ENCODE assay signal across 19 cellular contexts in genomic region chrX:154012336-154012991, GRCh38. TPM values are rescaled to one million over a fixed set of nuclear protein-coding genes. Genes with fewer than 3 reads are reported as not detected.
DNase-seq lines count a peak whose midpoint lies in the region; ATAC-seq, FAIRE-seq and TF ChIP-seq lines count a peak whose summit lies in the region.
"Had no signal": no experiment of that assay in that cellular context is flagged by ENCODE, and none has a peak within 500 bp of the region (broad histone marks: within the 10 kb centered on the region; RNA-seq: fewer than 3 reads in every experiment).

No MANE protein-coding gene starts in this region.

- TF ChIP-seq EP300 in HepG2 (IDR thresholded peaks at IDR 0.05; ENCODE audit: low read depth in 2 of 2, low read length in 2 of 2) (peak in 1 of 2 experiments; percentile 41; a peak in 1 of 4 replicates), HepG2 (CRISPR knock-in tag; IDR thresholded peaks at IDR 0.05; ENCODE audit: borderline replicate concordance) (0 out of 2 replicates have a peak, but pooled peaks have one; percentile 34)

- H4K20me1 ChIP-seq in HepG2 (ENCODE audit: insufficient read depth, low read length), result no peaks in the 10 kb centered on the region
- peaks cover 5% of the 10 kb centered on the region for H4K20me1 ChIP-seq in osteoblast (ENCODE audit: insufficient read depth, low read length)

- no peak for TF ChIP-seq CTCF in HepG2 (CRISPR knock-in tag; IDR thresholded peaks at IDR 0.05)
- no peak for TF ChIP-seq CTCF in right lobe of liver (IDR thresholded peaks at IDR 0.05)
- TF ChIP-seq CTCF in osteoblast (IDR thresholded peaks at IDR 0.05; ENCODE audit: extremely low read depth, low read depth, low read length), result no peak

- H3K4me2 ChIP-seq in HepG2 (ENCODE audit: low read depth, low read length) (peak overlapping the region; percentile 51), osteoblast (ENCODE audit: insufficient read depth, low read length) (no peak overlapping the region)
- H3K4me2 ChIP-seq: A549 had no signal

- H3K4me3 ChIP-seq in HepG2 (replicated peaks in 1 of 3; ENCODE audit: insufficient read depth in 1 of 3, low read depth in 2 of 3, low read length in 3 of 3) (peak overlapping the region in 1 of 3 experiments; percentile 37; a peak in 2 of 6 replicates), right lobe of liver (no peak overlapping the region), duodenal mucosa (ENCODE audit: low read depth in 1 of 2, low read length in 2 of 2) (no peak overlapping the region), osteoblast (ENCODE audit: insufficient read depth, low read length) (no peak overlapping the region)
- H3K4me3 ChIP-seq: A549, thyroid gland had no signal

- no peaks in the 10 kb centered on the region for H3K79me2 ChIP-seq in HepG2 (ENCODE audit: insufficient read depth, low read length)
- peaks cover 22% of the 10 kb centered on the region for H3K79me2 ChIP-seq in osteoblast (ENCODE audit: insufficient read depth, low read length)

- no peaks in the 10 kb centered on the region for H3K27me3 ChIP-seq in HepG2 (ENCODE audit: control insufficient read depth in 1 of 2, insufficient read depth in 2 of 2, low read length in 2 of 2)
- no peaks in the 10 kb centered on the region for H3K27me3 ChIP-seq in right lobe of liver
- H3K27me3 ChIP-seq in duodenal mucosa (ENCODE audit: control insufficient read depth in 1 of 2, insufficient read depth in 2 of 2, low read length in 2 of 2), result no peaks in the 10 kb centered on the region
- no peaks in the 10 kb centered on the region for H3K27me3 ChIP-seq in osteoblast (ENCODE audit: insufficient read depth, low read length)
- H3K27me3 ChIP-seq: thyroid gland had no signal

- FAIRE-seq in HepG2 (lab: Jason Lieb, UNC), result peak; percentile 97
- FAIRE-seq: A549, G401.6 had no signal

- no peak for TF ChIP-seq POLR2A in HepG2 (IDR thresholded peaks at IDR 0.05; ENCODE audit: insufficient read depth in 1 of 2, low read depth in 2 of 2, low read length in 2 of 2)
- no peak for TF ChIP-seq POLR2A in right lobe of liver (IDR thresholded peaks at IDR 0.05)

- H3K9me3 ChIP-seq in HepG2 (ENCODE audit: low read length) (no peaks in the 10 kb centered on the region), right lobe of liver (no peaks in the 10 kb centered on the region), duodenal mucosa (ENCODE audit: control insufficient read depth in 1 of 2, low read length in 2 of 2) (no peaks in the 10 kb centered on the region), osteoblast (ENCODE audit: low read depth, low read length) (no peaks in the 10 kb centered on the region)
- H3K9me3 ChIP-seq: A549, thyroid gland had no signal

- peak overlapping the region; percentile 47 for H3K9ac ChIP-seq in HepG2 (ENCODE audit: insufficient read depth, low read depth, low read length)
- H3K9ac ChIP-seq in duodenal mucosa (ENCODE audit: low read depth in 1 of 2, low read length in 2 of 2), result no peak overlapping the region

- DNase-seq in HepG2 (ENCODE audit: low spot score) (peak; percentile 72), right lobe of liver (no peak), osteoblast (ENCODE audit: insufficient read length, low spot score, missing footprints) (peak; percentile 58), NCI-H748 treated with DMSO at 0.1 percent for 48 hours (lab: John Stamatoyannopoulos, UW) (no peak), HPDE6-E6E7 (ENCODE audit: extremely low spot score) (no peak)
- DNase-seq: activated CD8-positive, alpha-beta memory T cell treated with anti-CD3 and anti-CD28 coated beads, Interleukin-2, amount 10 ng/mL, durations not matched to agents 7 days and 5 days; activated gamma-delta T cell; HCEC 1CT; SHP77 treated with DMSO at 0.1 percent for 48 hours; stimulated activated CD4-positive, alpha-beta T cell treated with anti-CD3 and anti-CD28 coated beads, Interleukin-1b, Interleukin-23, amount 100 ng/mL, for 48 hours; T-helper 17 cell; thyroid gland had no signal

- intact Hi-C loops in HepG2 (cut with micrococcal nuclease; ENCODE audit: unreplicated experiment) (loop anchor here (2.0 to 5.0 kb wide), 2 partner anchors 40 kb away; partner anchors contain the start of gene TMEM187), right lobe of liver (cut with DNase I) (no loop called here)

- ATAC-seq in HepG2, result peak; percentile 71
- no peak for ATAC-seq in right lobe of liver
- no peak for ATAC-seq in HG03097 (IDR thresholded peaks at IDR 0.05; ENCODE audit: low FRiP score, unreplicated experiment)
- ATAC-seq in GM19324 (IDR thresholded peaks at IDR 0.05; ENCODE audit: low FRiP score, unreplicated experiment), result no peak
- ATAC-seq: A549; activated CD4-positive, CD25-positive, alpha-beta regulatory T cell treated with anti-CD3 and anti-CD28 coated beads, Interleukin-2, amount 50 U/mL, for 24 hours; activated CD8-positive, alpha-beta memory T cell treated with anti-CD3 and anti-CD28 coated beads, Interleukin-2, amount 10 ng/mL, durations not matched to agents 7 days and 5 days; natural killer cell treated with Interleukin-12 subunit alpha and Interleukin-12 subunit beta and Interleukin-15 and Interleukin-18, amount 100 ng/mL, for 72 hours; T-helper 17 cell had no signal

- H3K27ac ChIP-seq in HepG2 (ENCODE audit: extremely low read length, insufficient read depth, low read length), result peak overlapping the region; percentile 81
- H3K27ac ChIP-seq in right lobe of liver, result no peak overlapping the region
- H3K27ac ChIP-seq in duodenal mucosa (ENCODE audit: low read depth, low read length), result peak overlapping the region; percentile 10
- H3K27ac ChIP-seq in osteoblast (ENCODE audit: low read depth, low read length), result no peak overlapping the region
- H3K27ac ChIP-seq: thyroid gland had no signal

- CTCF ChIA-PET in HepG2 (lab: Yijun Ruan, JAX; ENCODE audit: low intra/inter-chr PET ratio, low total read pairs), result no interaction called here

- BruUV-seq in HepG2 (replicated peaks; lab: Mats Ljungman, UMichigan), result no TSS peak

- H3K4me1 ChIP-seq in HepG2 (ENCODE audit: insufficient read depth, low read length) (peaks cover 43% of the 10 kb centered on the region), right lobe of liver (peaks cover 0 to 4% (median 0%) of the 10 kb centered on the region in 4 donors), duodenal mucosa (ENCODE audit: control insufficient read depth in 1 of 2, insufficient read depth in 2 of 2, low read length in 2 of 2) (peaks cover 10 to 38% of the 10 kb centered on the region in 2 donors), osteoblast (ENCODE audit: insufficient read depth, low read length) (no peaks in the 10 kb centered on the region)

- no peak for TF ChIP-seq RAD21 in HepG2 (CRISPR knock-in tag; IDR thresholded peaks at IDR 0.05)

- POLR2A ChIA-PET in HepG2 (lab: Yijun Ruan, JAX), result interaction anchor here (0.7 to 3.7 kb wide), 10 partner anchors 9 to 218 kb away, joined by 3 to 54 read pairs (median 4); partner anchors contain the start of genes HCFC1, IDH3G, SSR4 and TMEM187

- H2AFZ ChIP-seq in HepG2 (ENCODE audit: low read length) (no peak overlapping the region), osteoblast (ENCODE audit: low read length) (no peak overlapping the region)

- in situ Hi-C loops in HepG2 (cut with HindIII; ENCODE audit: extremely low pct_ligation_motif_present, low pct_unique_long_range_greater_than_20kb), result loop anchor here (5.0 kb wide), 2 partner anchors 40 kb away; partner anchors contain the start of genes HCFC1 and TMEM187

- H3K36me3 ChIP-seq in HepG2 (replicated peaks in 1 of 2; ENCODE audit: control insufficient read depth in 1 of 2, insufficient read depth in 2 of 2, low read length in 2 of 2) (peaks cover 0 to 4% of the 10 kb centered on the region in 2 experiments; a peak in 1 of 5 replicates), right lobe of liver (peaks cover 0 to 5% (median 0%) of the 10 kb centered on the region in 4 donors), duodenal mucosa (ENCODE audit: control insufficient read depth in 1 of 2, insufficient read depth in 2 of 2, low read length in 2 of 2) (peaks cover 13 to 30% of the 10 kb centered on the region in 2 donors), osteoblast (ENCODE audit: insufficient read depth, low read length) (peaks cover 45% of the 10 kb centered on the region)
- H3K36me3 ChIP-seq: thyroid gland had no signal

- WGBS in HepG2 (ENCODE audit: low lambda C conversion rate), result no CpG with 5 or more reads among the region's 17 CpGs
- no CpG with 5 or more reads among the region's 17 CpGs for WGBS in right lobe of liver (ENCODE audit: insufficient coverage, low coverage, low lambda C conversion rate, missing lambda C conversion rate)

RNA-seq across cellular contexts. Expression of gene IRAK1, which starts 7.2 kb away (rescaled TPM):
- total RNA-seq in HepG2 (2016; rRNA removed; fragmentation: Illumina TruSeq; extraction: Trizol), result 69.8 and 77.3 TPM in 2 replicates
- 104 and 121 TPM in 2 replicates for total RNA-seq in HepG2 (2016; cell fraction: cytosol; rRNA removed; fragmentation: Illumina TruSeq; extraction: Trizol; ENCODE audit: low read depth)
- 57.7 and 81.1 TPM in 2 replicates for total RNA-seq in HepG2 (2016; cell fraction: insoluble cytoplasmic fraction; rRNA removed; fragmentation: Illumina TruSeq; extraction: Trizol)
- 244 and 255 TPM in 2 replicates for total RNA-seq in HepG2 (2016; cell fraction: membrane; rRNA removed; fragmentation: Illumina TruSeq; extraction: Trizol)
- 35.1 and 36.4 TPM in 2 replicates for total RNA-seq in HepG2 (2016; cell fraction: nucleus; rRNA removed; fragmentation: Illumina TruSeq; extraction: Trizol)
- 57.7 and 83.5 TPM in 2 replicates for polyA plus RNA-seq in HepG2 (2011; rRNA removed)
- polyA plus RNA-seq in HepG2 (2011; cell fraction: cytosol; rRNA removed), result 47.6 and 67.3 TPM in 2 replicates
- 59.5 and 63.5 TPM in 2 replicates for polyA plus RNA-seq in HepG2 (2011; cell fraction: nucleus; rRNA removed)
- polyA plus RNA-seq in HepG2 (2012), result 65.5 and 87.1 TPM in 2 replicates
- polyA plus RNA-seq in HepG2 (2016; cell fraction: cytosol; fragmentation: Illumina TruSeq; extraction: Trizol; ENCODE audit: low read depth), result 148 and 150 TPM in 2 replicates
- polyA plus RNA-seq in HepG2 (2016; cell fraction: insoluble cytoplasmic fraction; fragmentation: Illumina TruSeq; extraction: Trizol; ENCODE audit: low read depth), result 80.3 and 99.3 TPM in 2 replicates
- polyA plus RNA-seq in HepG2 (2016; cell fraction: membrane; fragmentation: Illumina TruSeq; extraction: Trizol; ENCODE audit: low read depth), result 244 and 277 TPM in 2 replicates
- 93.5 and 94.6 TPM in 2 replicates for polyA plus RNA-seq in HepG2 (2016; cell fraction: nucleus; fragmentation: Illumina TruSeq; extraction: Trizol; ENCODE audit: insufficient read depth, low read depth)
- polyA minus RNA-seq in HepG2 (2011; rRNA and poly(A)+ RNA removed; ENCODE audit: low replicate concordance), result 195 and 354 TPM in 2 replicates
- polyA minus RNA-seq in HepG2 (2011; cell fraction: cytosol; rRNA and poly(A)+ RNA removed), result 79.8 and 83.1 TPM in 2 replicates
- polyA minus RNA-seq in HepG2 (2011; cell fraction: nucleus; rRNA and poly(A)+ RNA removed), result 16.6 and 21.8 TPM in 2 replicates
- total RNA-seq in right lobe of liver, result 10 to 100 TPM; 27.4 to 77.7 (median 41.4) TPM
- total RNA-seq in osteoblast, result 99.5 and 100 TPM in 2 replicates

RNA-seq across cellular contexts. Expression of gene TMEM187, which starts 39.9 kb away (rescaled TPM):
- total RNA-seq in HepG2 (2016; rRNA removed; fragmentation: Illumina TruSeq; extraction: Trizol) (1.7 and 2.2 TPM in 2 replicates), right lobe of liver (10 to 100 TPM in 1 of 6 experiments, 1 to 10 TPM in 5; 3.8 to 10.3 (median 5.9) TPM), osteoblast (6.9 and 8.5 TPM in 2 replicates)
- 0.40 and 0.53 TPM in 2 replicates for total RNA-seq in HepG2 (2016; cell fraction: cytosol; rRNA removed; fragmentation: Illumina TruSeq; extraction: Trizol; ENCODE audit: low read depth)
- total RNA-seq in HepG2 (2016; cell fraction: insoluble cytoplasmic fraction; rRNA removed; fragmentation: Illumina TruSeq; extraction: Trizol), result 2.0 and 3.2 TPM in 2 replicates
- 1.1 and 1.3 TPM in 2 replicates for total RNA-seq in HepG2 (2016; cell fraction: membrane; rRNA removed; fragmentation: Illumina TruSeq; extraction: Trizol)
- 2.5 and 3.6 TPM in 2 replicates for total RNA-seq in HepG2 (2016; cell fraction: nucleus; rRNA removed; fragmentation: Illumina TruSeq; extraction: Trizol)
- 6.2 and 6.7 TPM in 2 replicates for polyA plus RNA-seq in HepG2 (2011; rRNA removed)
- 7.0 and 11.0 TPM in 2 replicates for polyA plus RNA-seq in HepG2 (2011; cell fraction: cytosol; rRNA removed)
- 4.7 and 4.8 TPM in 2 replicates for polyA plus RNA-seq in HepG2 (2011; cell fraction: nucleus; rRNA removed)
- polyA plus RNA-seq in HepG2 (2012), result 5.0 and 5.4 TPM in 2 replicates
- polyA plus RNA-seq in HepG2 (2016; cell fraction: cytosol; fragmentation: Illumina TruSeq; extraction: Trizol; ENCODE audit: low read depth), result 0.63 and 0.91 TPM in 2 replicates
- 1.3 and 2.0 TPM in 2 replicates for polyA plus RNA-seq in HepG2 (2016; cell fraction: insoluble cytoplasmic fraction; fragmentation: Illumina TruSeq; extraction: Trizol; ENCODE audit: low read depth)
- polyA plus RNA-seq in HepG2 (2016; cell fraction: membrane; fragmentation: Illumina TruSeq; extraction: Trizol; ENCODE audit: low read depth), result 0.69 and 1.2 TPM in 2 replicates
- polyA plus RNA-seq in HepG2 (2016; cell fraction: nucleus; fragmentation: Illumina TruSeq; extraction: Trizol; ENCODE audit: insufficient read depth, low read depth), result 3.0 and 3.8 TPM in 2 replicates
- polyA minus RNA-seq in HepG2 (2011; rRNA and poly(A)+ RNA removed; ENCODE audit: low replicate concordance), result 9.2 and 13.1 TPM in 2 replicates
- 3.5 and 3.7 TPM in 2 replicates for polyA minus RNA-seq in HepG2 (2011; cell fraction: cytosol; rRNA and poly(A)+ RNA removed)
- polyA minus RNA-seq in HepG2 (2011; cell fraction: nucleus; rRNA and poly(A)+ RNA removed), result 1.4 and 3.5 TPM in 2 replicates

RNA-seq across cellular contexts. Expression of gene HCFC1, which starts 40.8 kb away (rescaled TPM):
- 17.8 and 24.0 TPM in 2 replicates for total RNA-seq in HepG2 (2016; rRNA removed; fragmentation: Illumina TruSeq; extraction: Trizol)
- total RNA-seq in HepG2 (2016; cell fraction: cytosol; rRNA removed; fragmentation: Illumina TruSeq; extraction: Trizol; ENCODE audit: low read depth), result 3.1 and 3.2 TPM in 2 replicates
- 18.3 and 20.3 TPM in 2 replicates for total RNA-seq in HepG2 (2016; cell fraction: insoluble cytoplasmic fraction; rRNA removed; fragmentation: Illumina TruSeq; extraction: Trizol)
- 11.9 and 12.8 TPM in 2 replicates for total RNA-seq in HepG2 (2016; cell fraction: membrane; rRNA removed; fragmentation: Illumina TruSeq; extraction: Trizol)
- total RNA-seq in HepG2 (2016; cell fraction: nucleus; rRNA removed; fragmentation: Illumina TruSeq; extraction: Trizol), result 17.9 and 21.9 TPM in 2 replicates
- 5.8 TPM in 2 replicates for polyA plus RNA-seq in HepG2 (2011; rRNA removed)
- 4.6 and 5.7 TPM in 2 replicates for polyA plus RNA-seq in HepG2 (2011; cell fraction: cytosol; rRNA removed)
- polyA plus RNA-seq in HepG2 (2011; cell fraction: nucleus; rRNA removed), result 27.7 and 34.4 TPM in 2 replicates
- 18.3 and 21.2 TPM in 2 replicates for polyA plus RNA-seq in HepG2 (2012)
- 2.2 and 2.6 TPM in 2 replicates for polyA plus RNA-seq in HepG2 (2016; cell fraction: cytosol; fragmentation: Illumina TruSeq; extraction: Trizol; ENCODE audit: low read depth)
- 32.5 and 46.4 TPM in 2 replicates for polyA plus RNA-seq in HepG2 (2016; cell fraction: insoluble cytoplasmic fraction; fragmentation: Illumina TruSeq; extraction: Trizol; ENCODE audit: low read depth)
- 7.0 and 9.4 TPM in 2 replicates for polyA plus RNA-seq in HepG2 (2016; cell fraction: membrane; fragmentation: Illumina TruSeq; extraction: Trizol; ENCODE audit: low read depth)
- 60.1 and 68.4 TPM in 2 replicates for polyA plus RNA-seq in HepG2 (2016; cell fraction: nucleus; fragmentation: Illumina TruSeq; extraction: Trizol; ENCODE audit: insufficient read depth, low read depth)
- polyA minus RNA-seq in HepG2 (2011; rRNA and poly(A)+ RNA removed; ENCODE audit: low replicate concordance), result 16.9 and 25.4 TPM in 2 replicates
- 17.9 and 19.6 TPM in 2 replicates for polyA minus RNA-seq in HepG2 (2011; cell fraction: cytosol; rRNA and poly(A)+ RNA removed)
- 10.3 and 14.4 TPM in 2 replicates for polyA minus RNA-seq in HepG2 (2011; cell fraction: nucleus; rRNA and poly(A)+ RNA removed)
- 10 to 100 TPM; 15.2 to 32.5 (median 19.7) TPM for total RNA-seq in right lobe of liver
- 22.1 and 24.6 TPM in 2 replicates for total RNA-seq in osteoblast

Comparison
In these comparisons a context has a peak if more than half of its experiments do, and no peak if none do; other contexts are left out.
1. DNase-seq: peak in HepG2 (single experiment) and osteoblast (single experiment); none in right lobe of liver (0 of 3), NCI-H748 treated with DMSO at 0.1 percent for 48 hours (single experiment) and HPDE6-E6E7 (single experiment).
2. H3K27ac ChIP-seq: peak in HepG2 (single experiment) and duodenal mucosa (single experiment); none in right lobe of liver (0 of 3) and osteoblast (single experiment).